20 cellular contexts compared by ENCODE assay signal in genomic region chr11:118287006-118287405, GRCh38. TPM values are rescaled to one million over a fixed set of nuclear protein-coding genes. Genes with fewer than 3 reads are reported as not detected.
DNase-seq lines count a peak whose midpoint lies in the region; ATAC-seq, FAIRE-seq and TF ChIP-seq lines count a peak whose summit lies in the region.
"Had no signal": no experiment of that assay in that cellular context is flagged by ENCODE, and none has a peak within 500 bp of the region (broad histone marks: within the 10 kb centered on the region; RNA-seq: fewer than 3 reads in every experiment).

No MANE protein-coding gene starts in this region.

- no peak for FAIRE-seq in bronchial epithelial cell (lab: Jason Lieb, UNC)
- FAIRE-seq: A549, HepG2 had no signal

- H3K9me3 ChIP-seq in lower lobe of right lung, result no peaks in the 10 kb centered on the region
- H3K9me3 ChIP-seq: A549, left lung, uterus had no signal

- H3K9me3 Mint-ChIP-seq in activated T-cell treated with anti-CD3 and anti-CD28 coated beads, Interleukin-2, amount 50 U/mL, for 24 hours, result no peaks in the 10 kb centered on the region
- H3K9me3 Mint-ChIP-seq: central memory CD8-positive, alpha-beta T cell had no signal

- H3K27ac ChIP-seq in lower lobe of right lung, result no peak overlapping the region
- H3K27ac ChIP-seq: A549, left lung, SK-N-MC, uterus had no signal

- H3K4me1 Mint-ChIP-seq in activated T-cell treated with anti-CD3 and anti-CD28 coated beads, Interleukin-2, amount 50 U/mL, for 24 hours (ENCODE audit: low read depth), result peaks cover 63% of the 10 kb centered on the region

- no peaks in the 10 kb centered on the region for H3K36me3 Mint-ChIP-seq in activated T-cell treated with anti-CD3 and anti-CD28 coated beads, Interleukin-2, amount 50 U/mL, for 24 hours (ENCODE audit: low read depth)

- H3K4me3 ChIP-seq in bronchial epithelial cell (ENCODE audit: low read depth, low read length) (no peak overlapping the region), lower lobe of right lung (no peak overlapping the region)
- H3K4me3 ChIP-seq: A549, left lung, SK-N-MC, uterus had no signal

- ATAC-seq in lower lobe of right lung (no peak), GM19351 (IDR thresholded peaks at IDR 0.05; ENCODE audit: unreplicated experiment) (no peak)
- ATAC-seq: A549, HepG2, left lung, sciatic nerve had no signal

- no peak overlapping the region for H3K4me3 Mint-ChIP-seq in activated T-cell treated with anti-CD3 and anti-CD28 coated beads, Interleukin-2, amount 50 U/mL, for 24 hours
- H3K4me3 Mint-ChIP-seq: activated CD4-positive, alpha-beta T cell treated with anti-CD3 and anti-CD28 coated beads, Interleukin-2, amount 10 ng/mL, durations not matched to agents 7 days and 5 days; central memory CD8-positive, alpha-beta T cell had no signal

- H3K27me3 ChIP-seq in bronchial epithelial cell (ENCODE audit: control insufficient read depth, insufficient read depth, low read length) (no peaks in the 10 kb centered on the region), lower lobe of right lung (ENCODE audit: low read depth) (no peaks in the 10 kb centered on the region)
- H3K27me3 ChIP-seq: left lung, uterus had no signal

- DNase-seq in activated T-cell treated with anti-CD3 and anti-CD28 coated beads, Interleukin-2, amount 50 U/mL, for 24 hours, result no peak
- no peak for DNase-seq in activated T-cell treated with anti-CD3 and anti-CD28 coated beads, Interleukin-2, amount 50 U/mL, for 1 hour
- DNase-seq in HT1080 (ENCODE audit: low read depth) (peak; percentile 52), bronchial epithelial cell (ENCODE audit: low read depth) (peak; percentile 54), renal cortical epithelial cell (ENCODE audit: low read depth) (peak; percentile 78), lower lobe of right lung (no peak), retina (no peak)
- DNase-seq: activated CD4-positive, alpha-beta T cell treated with anti-CD3 and anti-CD28 coated beads, Interleukin-2, amount 10 ng/mL, durations not matched to agents 7 days and 5 days; left lung; NCI-H2081; occipital lobe; OCI-M1; stimulated activated CD4-positive, alpha-beta T cell treated with anti-CD3 and anti-CD28 coated beads, Interleukin-1b, Interleukin-23, amount 100 ng/mL, for 48 hours; uterus had no signal

- no peaks in the 10 kb centered on the region for H3K27me3 Mint-ChIP-seq in activated T-cell treated with anti-CD3 and anti-CD28 coated beads, Interleukin-2, amount 50 U/mL, for 24 hours
- H3K27me3 Mint-ChIP-seq: activated CD4-positive, alpha-beta T cell treated with anti-CD3 and anti-CD28 coated beads, Interleukin-2, amount 10 ng/mL, durations not matched to agents 7 days and 5 days; central memory CD8-positive, alpha-beta T cell had no signal

- H3K4me1 ChIP-seq in lower lobe of right lung, result peaks cover 5% of the 10 kb centered on the region
- H3K4me1 ChIP-seq: left lung, uterus had no signal

- intact Hi-C loops in lower lobe of right lung (cut with DNase I), result no loop called here

- H3K36me3 ChIP-seq in bronchial epithelial cell (ENCODE audit: control insufficient read depth, insufficient read depth, low read length) (no peaks in the 10 kb centered on the region), lower lobe of right lung (no peaks in the 10 kb centered on the region)
- H3K36me3 ChIP-seq: left lung, uterus had no signal

- H3K27ac Mint-ChIP-seq in activated T-cell treated with anti-CD3 and anti-CD28 coated beads, Interleukin-2, amount 50 U/mL, for 24 hours, result peak overlapping the region; percentile 48
- H3K27ac Mint-ChIP-seq: activated CD4-positive, alpha-beta T cell treated with anti-CD3 and anti-CD28 coated beads, Interleukin-2, amount 10 ng/mL, durations not matched to agents 7 days and 5 days had no signal

- TF ChIP-seq CTCF in bronchial epithelial cell (IDR thresholded peaks at IDR 0.05; ENCODE audit: insufficient read depth, low read length, severe bottlenecking) (no peak), lower lobe of right lung (IDR thresholded peaks at IDR 0.05) (no peak)

RNA-seq across cellular contexts. Expression of gene CD3E, which starts 17.5 kb away (rescaled TPM):
- 0.42 TPM in 1 of 2 replicates, not detected in the other for total RNA-seq in HT1080 (2014; rRNA removed; shearing (Covaris generic))
- polyA plus RNA-seq in HT1080 (2015; cell fraction: cytosol; rRNA removed), result not detected in 2 replicates
- polyA plus RNA-seq in HT1080 (2015; cell fraction: nucleus; rRNA removed), result not detected in 2 replicates
- total RNA-seq in bronchial epithelial cell (not detected in 2 replicates), renal cortical epithelial cell (not detected in 2 replicates), lower lobe of right lung (9.9 TPM)
- total RNA-seq: HepG2, occipital lobe had no signal
- polyA plus RNA-seq: A549, HepG2 had no signal

RNA-seq across cellular contexts. Expression of gene MPZL2, which starts 22.9 kb away (rescaled TPM):
- 2.6 and 5.6 TPM in 2 replicates for total RNA-seq in HT1080 (2014; rRNA removed; shearing (Covaris generic))
- 10.0 and 12.2 TPM in 2 replicates for polyA plus RNA-seq in HT1080 (2015; cell fraction: cytosol; rRNA removed)
- polyA plus RNA-seq in HT1080 (2015; cell fraction: nucleus; rRNA removed), result 24.8 and 27.8 TPM in 2 replicates
- 38.7 and 79.2 TPM in 2 replicates for total RNA-seq in bronchial epithelial cell
- 28.6 and 53.3 TPM in 2 replicates for total RNA-seq in renal cortical epithelial cell
- total RNA-seq in lower lobe of right lung, result 85.3 TPM

RNA-seq across cellular contexts. Expression of gene MPZL3, which starts 34.8 kb away (rescaled TPM):
- total RNA-seq in HT1080 (2014; rRNA removed; shearing (Covaris generic)), result 1.7 and 2.2 TPM in 2 replicates
- 3.2 and 3.4 TPM in 2 replicates for polyA plus RNA-seq in HT1080 (2015; cell fraction: cytosol; rRNA removed)
- 3.4 and 3.9 TPM in 2 replicates for polyA plus RNA-seq in HT1080 (2015; cell fraction: nucleus; rRNA removed)
- 34.8 and 81.4 TPM in 2 replicates for total RNA-seq in bronchial epithelial cell
- total RNA-seq in renal cortical epithelial cell, result 15.8 and 41.8 TPM in 2 replicates
- total RNA-seq in lower lobe of right lung, result 12.8 TPM

RNA-seq across cellular contexts. Expression of gene CD3D, which starts 55.5 kb away (rescaled TPM):
- 1.0 and 4.0 TPM in 2 replicates for total RNA-seq in HT1080 (2014; rRNA removed; shearing (Covaris generic))
- polyA plus RNA-seq in HT1080 (2015; cell fraction: cytosol; rRNA removed), result 1.2 and 2.0 TPM in 2 replicates
- 1.3 and 2.3 TPM in 2 replicates for polyA plus RNA-seq in HT1080 (2015; cell fraction: nucleus; rRNA removed)
- total RNA-seq in bronchial epithelial cell, result not detected in 2 replicates
- not detected in 2 replicates for total RNA-seq in renal cortical epithelial cell
- 7.4 TPM for total RNA-seq in lower lobe of right lung
- total RNA-seq: occipital lobe had no signal
- polyA plus RNA-seq: A549 had no signal

RNA-seq across cellular contexts. Expression of gene CD3G, which starts 57.1 kb away (rescaled TPM):
- total RNA-seq in HT1080 (2014; rRNA removed; shearing (Covaris generic)), result not detected in 2 replicates
- not detected in 2 replicates for polyA plus RNA-seq in HT1080 (2015; cell fraction: cytosol; rRNA removed)
- polyA plus RNA-seq in HT1080 (2015; cell fraction: nucleus; rRNA removed), result not detected in 2 replicates
- total RNA-seq in bronchial epithelial cell (not detected in 2 replicates), renal cortical epithelial cell (not detected in 2 replicates), lower lobe of right lung (4.0 TPM)
- total RNA-seq: HepG2, occipital lobe had no signal
- polyA plus RNA-seq: A549, HepG2 had no signal

Comparison
In these comparisons a context has a peak if more than half of its experiments do, and no peak if none do; other contexts are left out.
1. DNase-seq: peak in HT1080 (single experiment), bronchial epithelial cell (single experiment) and renal cortical epithelial cell (single experiment); none in activated T-cell treated with anti-CD3 and anti-CD28 coated beads, Interleukin-2, amount 50 U/mL, for 24 hours (single experiment), activated T-cell treated with anti-CD3 and anti-CD28 coated beads, Interleukin-2, amount 50 U/mL, for 1 hour (single experiment), lower lobe of right lung (single experiment) and retina (single experiment).